17 cellular contexts compared by ENCODE assay signal in genomic region chr10:74681917-74682627, GRCh38.
A peak's percentile ranks its signal among the peaks of the same experiment; 100 is the strongest.
DNase-seq lines count a peak whose midpoint lies in the region; ATAC-seq, FAIRE-seq and TF ChIP-seq lines count a peak whose summit lies in the region.
"Had no signal": no experiment of that assay in that cellular context is flagged by ENCODE, and none has a peak within 500 bp of the region (broad histone marks: within the 10 kb centered on the region; RNA-seq: fewer than 3 reads in every experiment).

No MANE protein-coding gene starts in this region.

- peaks cover 6 to 37% (median 29%) of the 10 kb centered on the region in 4 donors for H3K4me1 Mint-ChIP-seq in CD4-positive, CD25-positive, alpha-beta regulatory T cell
- peaks cover 16% of the 10 kb centered on the region for H3K4me1 Mint-ChIP-seq in memory B cell

- H3K4me3 Mint-ChIP-seq in CD4-positive, CD25-positive, alpha-beta regulatory T cell = peak overlapping the region in 1 of 4 donors; percentile 11
- no peak overlapping the region for H3K4me3 Mint-ChIP-seq in memory B cell

- peak overlapping the region; percentile 33 for H3K4me3 ChIP-seq in CD4-positive, CD25-positive, alpha-beta regulatory T cell (ENCODE audit: low read depth, low read length)
- H3K4me3 ChIP-seq: left lung, right lobe of liver, uterus had no signal

- H3K9me3 Mint-ChIP-seq in CD4-positive, CD25-positive, alpha-beta regulatory T cell = no peaks in the 10 kb centered on the region
- no peaks in the 10 kb centered on the region for H3K9me3 Mint-ChIP-seq in memory B cell

- no peaks in the 10 kb centered on the region for H3K27me3 ChIP-seq in CD4-positive, CD25-positive, alpha-beta regulatory T cell (ENCODE audit: control insufficient read depth, insufficient read depth, low read length)
- H3K27me3 ChIP-seq: left lung, right lobe of liver, uterus had no signal

- no peaks in the 10 kb centered on the region for H3K27me3 Mint-ChIP-seq in CD4-positive, CD25-positive, alpha-beta regulatory T cell
- no peaks in the 10 kb centered on the region for H3K27me3 Mint-ChIP-seq in memory B cell

- peak in 2 of 3 donors; percentile 14 to 44 for DNase-seq in CD4-positive, CD25-positive, alpha-beta regulatory T cell
- DNase-seq in H54 (ENCODE audit: insufficient read length, low spot score) = no peak
- DNase-seq in memory B cell (ENCODE audit: low spot score in 2 of 2) = no peak
- no peak for DNase-seq in COLO668 (lab: John Stamatoyannopoulos, UW; ENCODE audit: unreplicated experiment)
- no peak for DNase-seq in NCI-H2081 (lab: John Stamatoyannopoulos, UW)
- no peak for DNase-seq in activated CD4-positive, CD25-positive, alpha-beta regulatory T cell treated with anti-CD3 and anti-CD28 coated beads, Interleukin-2, amount 50 U/mL, for 72 hours
- DNase-seq in medulla oblongata (ENCODE audit: extremely low spot score) = no peak
- DNase-seq: activated gamma-delta T cell treated with Interleukin-2 at 50 U/mL for 16 hours, aorta, HCEC 1CT, left lung, NCI-H1092 treated with DMSO at 0.1 percent for 48 hours, NCI-H526, right lobe of liver, uterus had no signal

- no peak overlapping the region for H3K27ac ChIP-seq in CD4-positive, CD25-positive, alpha-beta regulatory T cell (ENCODE audit: insufficient read depth, low read length, poor library complexity, severe bottlenecking)
- H3K27ac ChIP-seq: left lung, right lobe of liver, uterus had no signal

- H3K36me3 Mint-ChIP-seq in CD4-positive, CD25-positive, alpha-beta regulatory T cell = peaks cover 31% of the 10 kb centered on the region
- peaks cover 21% of the 10 kb centered on the region for H3K36me3 Mint-ChIP-seq in memory B cell

- H3K9me3 ChIP-seq in CD4-positive, CD25-positive, alpha-beta regulatory T cell (ENCODE audit: control insufficient read depth in 2 of 2, low read length in 2 of 2) = no peaks in the 10 kb centered on the region
- H3K9me3 ChIP-seq: left lung, right lobe of liver, uterus had no signal

- FAIRE-seq in H54 (lab: Jason Lieb, UNC) (peak; percentile 80), colon (lab: Jason Lieb, UNC) (peak; percentile 80)
- FAIRE-seq: frontal cortex had no signal

- no peak for TF ChIP-seq POLR2A in H54 (IDR thresholded peaks at IDR 0.05; ENCODE audit: low read depth, low read length)

- no peak for ATAC-seq in CD4-positive, CD25-positive, alpha-beta regulatory T cell (ENCODE audit: low read depth in 2 of 2)
- no peak for ATAC-seq in memory B cell (ENCODE audit: low read depth)
- ATAC-seq: left lung had no signal

- H3K36me3 ChIP-seq in CD4-positive, CD25-positive, alpha-beta regulatory T cell (ENCODE audit: control insufficient read depth, insufficient read depth, low read length) = no peaks in the 10 kb centered on the region
- H3K36me3 ChIP-seq: right lobe of liver, uterus had no signal

- peak overlapping the region; percentile 29 to 78 (median 38) for H3K27ac Mint-ChIP-seq in CD4-positive, CD25-positive, alpha-beta regulatory T cell
- H3K27ac Mint-ChIP-seq in memory B cell = peak overlapping the region; percentile 53

- H3K4me1 ChIP-seq in CD4-positive, CD25-positive, alpha-beta regulatory T cell (ENCODE audit: control insufficient read depth, insufficient read depth, low read length, poor library complexity, severe bottlenecking) = peaks cover 6% of the 10 kb centered on the region
- H3K4me1 ChIP-seq: left lung, uterus had no signal

Comparison
In these comparisons a context has a peak if more than half of its experiments do, and no peak if none do; other contexts are left out.
1. DNase-seq: peak in CD4-positive, CD25-positive, alpha-beta regulatory T cell (2 of 3); none in H54 (single experiment), memory B cell (0 of 2), COLO668 (single experiment), NCI-H2081 (0 of 2), activated CD4-positive, CD25-positive, alpha-beta regulatory T cell treated with anti-CD3 and anti-CD28 coated beads, Interleukin-2, amount 50 U/mL, for 72 hours (single experiment) and medulla oblongata (single experiment).